14 cellular contexts compared by ENCODE assay signal in the genomic region with DNA sequence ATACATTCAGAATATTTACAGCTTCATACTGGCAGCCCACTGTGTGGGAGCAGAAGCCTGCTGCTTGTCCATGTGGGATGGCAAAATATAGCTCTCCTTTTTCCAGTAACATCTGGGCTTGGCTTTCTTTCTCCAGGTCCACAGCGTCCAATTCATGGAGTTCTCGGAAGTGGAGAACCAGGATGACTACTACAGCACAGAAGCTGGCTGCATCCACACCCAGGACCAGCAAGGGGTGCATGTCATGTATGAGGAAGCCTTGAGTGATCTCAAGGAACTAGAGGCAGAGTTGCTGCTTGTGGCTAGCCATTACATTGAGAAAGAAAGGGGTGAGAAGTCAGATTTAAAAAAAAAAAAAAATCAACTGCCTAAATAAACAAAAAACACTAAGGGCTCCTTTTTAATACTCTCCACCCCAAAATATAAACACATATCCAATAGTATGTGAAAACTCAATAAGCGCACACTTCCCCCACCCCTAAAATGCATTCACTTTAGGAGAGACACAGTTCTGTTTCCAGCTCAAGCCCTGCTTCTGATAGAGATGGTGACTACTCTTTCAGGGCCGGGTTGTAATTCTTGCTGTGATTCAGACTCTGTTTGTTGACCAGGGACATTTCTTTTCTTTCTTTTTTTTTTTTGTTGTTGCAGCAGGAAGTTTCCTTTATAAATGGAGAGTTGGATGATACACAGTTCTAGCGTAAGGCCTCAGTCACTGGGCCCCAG.
DNase-seq lines count a peak whose midpoint lies in the region; ATAC-seq, FAIRE-seq and TF ChIP-seq lines count a peak whose summit lies in the region.
"Had no signal": no experiment of that assay in that cellular context is flagged by ENCODE, and none has a peak within 500 bp of the region (broad histone marks: within the 10 kb centered on the region; RNA-seq: fewer than 3 reads in every experiment).

No MANE protein-coding gene starts in this region.

- POLR2A ChIA-PET in HepG2 (lab: Yijun Ruan, JAX) = no interaction called here
- POLR2A ChIA-PET in activated CD8-positive, alpha-beta T cell treated with anti-CD3 and anti-CD28 coated beads for 36 hours (lab: Charles Lee) = interaction anchor here (0.6 kb wide), 1 partner anchor 449 kb away, joined by 3 read pairs; no protein-coding TSS in a partner anchor

- H3K9me3 ChIP-seq in HepG2 (ENCODE audit: low read length) = no peaks in the 10 kb centered on the region
- H3K9me3 ChIP-seq in right lobe of liver = no peaks in the 10 kb centered on the region
- H3K9me3 ChIP-seq in neutrophil = no peaks in the 10 kb centered on the region

- H3K36me3 ChIP-seq in HepG2 (replicated peaks in 1 of 2; ENCODE audit: control insufficient read depth in 1 of 2, insufficient read depth in 2 of 2, low read length in 2 of 2) (no peaks in the 10 kb centered on the region), right lobe of liver (no peaks in the 10 kb centered on the region), neutrophil (no peaks in the 10 kb centered on the region)

- peak overlapping the region; percentile 93 for H3K4me2 ChIP-seq in HepG2 (ENCODE audit: low read depth, low read length)

- FAIRE-seq in HepG2 (lab: Jason Lieb, UNC) (no peak), frontal cortex (lab: Jason Lieb, UNC) (no peak)

- H3K27ac Mint-ChIP-seq in endothelial cell (ENCODE audit: unreplicated experiment) = peak overlapping the region; percentile 46
- H3K27ac Mint-ChIP-seq in activated CD8-positive, alpha-beta T cell treated with anti-CD3 and anti-CD28 coated beads for 36 hours = no peak overlapping the region
- H3K27ac Mint-ChIP-seq: IgD-negative memory B cell had no signal

- CTCF ChIA-PET in HepG2 (lab: Yijun Ruan, JAX; ENCODE audit: low intra/inter-chr PET ratio, low total read pairs) = no interaction called here
- CTCF ChIA-PET in activated CD8-positive, alpha-beta T cell treated with anti-CD3 and anti-CD28 coated beads for 36 hours (lab: Charles Lee) = interaction anchor here (0.7 kb wide), 1 partner anchor 51 kb away, joined by 3 read pairs; no protein-coding TSS in a partner anchor

- H2AFZ ChIP-seq in HepG2 (ENCODE audit: low read length) = peak overlapping the region; percentile 73

- peaks cover 3% of the 10 kb centered on the region for H3K36me3 Mint-ChIP-seq in endothelial cell (ENCODE audit: low read depth, unreplicated experiment)
- H3K36me3 Mint-ChIP-seq in activated CD8-positive, alpha-beta T cell treated with anti-CD3 and anti-CD28 coated beads for 36 hours (ENCODE audit: low read depth) = no peaks in the 10 kb centered on the region

- H3K27ac ChIP-seq in HepG2 (ENCODE audit: extremely low read length, insufficient read depth, low read length) = no peak overlapping the region
- H3K27ac ChIP-seq in right lobe of liver = no peak overlapping the region
- peak overlapping the region; percentile 70 for H3K27ac ChIP-seq in neutrophil

- no TSS peak for BruUV-seq in HepG2 (replicated peaks; lab: Mats Ljungman, UMichigan)

- H3K27me3 Mint-ChIP-seq in endothelial cell (ENCODE audit: unreplicated experiment) = peaks cover 8% of the 10 kb centered on the region
- H3K27me3 Mint-ChIP-seq in activated CD8-positive, alpha-beta T cell treated with anti-CD3 and anti-CD28 coated beads for 36 hours = no peaks in the 10 kb centered on the region
- H3K27me3 Mint-ChIP-seq: IgD-negative memory B cell had no signal

- H3K4me1 Mint-ChIP-seq in endothelial cell (ENCODE audit: unreplicated experiment) = peaks cover 48% of the 10 kb centered on the region
- peaks cover 15% of the 10 kb centered on the region for H3K4me1 Mint-ChIP-seq in activated CD8-positive, alpha-beta T cell treated with anti-CD3 and anti-CD28 coated beads for 36 hours (ENCODE audit: low read depth)

- WGBS in HepG2 (ENCODE audit: low lambda C conversion rate) = 41% methylated on average over 5 of the region's 5 CpGs
- 85% methylated on average over 5 of the region's 5 CpGs for WGBS in right lobe of liver (ENCODE audit: insufficient coverage, low coverage, low lambda C conversion rate, missing lambda C conversion rate)

- no peak overlapping the region for H3K4me3 Mint-ChIP-seq in endothelial cell (ENCODE audit: unreplicated experiment)
- no peak overlapping the region for H3K4me3 Mint-ChIP-seq in activated CD8-positive, alpha-beta T cell treated with anti-CD3 and anti-CD28 coated beads for 36 hours
- H3K4me3 Mint-ChIP-seq: IgD-negative memory B cell had no signal

- intact Hi-C loops in HepG2 (cut with micrococcal nuclease; ENCODE audit: unreplicated experiment) (loop anchor here (1.0 to 5.0 kb wide), 2 partner anchors 52 to 144 kb away; no protein-coding TSS in a partner anchor), right lobe of liver (cut with DNase I) (no loop called here)
- intact Hi-C loops in activated CD8-positive, alpha-beta T cell treated with anti-CD3 and anti-CD28 coated beads for 36 hours (cut with micrococcal nuclease) = no loop called here

- no peaks in the 10 kb centered on the region for H4K20me1 ChIP-seq in HepG2 (ENCODE audit: insufficient read depth, low read length)

- no peaks in the 10 kb centered on the region for H3K79me2 ChIP-seq in HepG2 (ENCODE audit: insufficient read depth, low read length)

- H3K4me3 ChIP-seq in HepG2 (replicated peaks in 1 of 3; ENCODE audit: insufficient read depth in 1 of 3, low read depth in 2 of 3, low read length in 3 of 3) (peak overlapping the region; percentile 30 to 67 (median 59)), right lobe of liver (no peak overlapping the region), neutrophil (ENCODE audit: low read depth in 1 of 2, low read length in 1 of 2) (peak overlapping the region in 1 of 2 experiments; percentile 19)

- ATAC-seq in HepG2 (peak; percentile 36), right lobe of liver (no peak)
- ATAC-seq in activated CD8-positive, alpha-beta T cell treated with anti-CD3 and anti-CD28 coated beads for 36 hours = no peak
- ATAC-seq: left lobe of liver, Panc1 had no signal

- no peaks in the 10 kb centered on the region for H3K9me3 Mint-ChIP-seq in endothelial cell (ENCODE audit: unreplicated experiment)
- H3K9me3 Mint-ChIP-seq in activated CD8-positive, alpha-beta T cell treated with anti-CD3 and anti-CD28 coated beads for 36 hours = no peaks in the 10 kb centered on the region

- TF ChIP-seq RAD21 in HepG2 (CRISPR knock-in tag; IDR thresholded peaks at IDR 0.05) = no peak

- in situ Hi-C loops in HepG2 (cut with HindIII; ENCODE audit: extremely low pct_ligation_motif_present, low pct_unique_long_range_greater_than_20kb) = no loop called here

- H3K9ac ChIP-seq in HepG2 (ENCODE audit: insufficient read depth, low read depth, low read length) = peak overlapping the region; percentile 66

- TF ChIP-seq POLR2A in HepG2 (IDR thresholded peaks at IDR 0.05; ENCODE audit: insufficient read depth in 1 of 2, low read depth in 2 of 2, low read length in 2 of 2) (no peak), right lobe of liver (IDR thresholded peaks at IDR 0.05) (no peak)

- no peak for TF ChIP-seq CTCF in HepG2 (CRISPR knock-in tag; IDR thresholded peaks at IDR 0.05)
- no peak for TF ChIP-seq CTCF in right lobe of liver (IDR thresholded peaks at IDR 0.05)
- TF ChIP-seq CTCF in endothelial cell (IDR thresholded peaks at IDR 0.05; ENCODE audit: unreplicated experiment) = no peak
- no peak for TF ChIP-seq CTCF in neutrophil (IDR thresholded peaks at IDR 0.05)
- TF ChIP-seq CTCF in activated CD8-positive, alpha-beta T cell treated with anti-CD3 and anti-CD28 coated beads for 36 hours (IDR thresholded peaks at IDR 0.05) = no peak

- H3K4me1 ChIP-seq in HepG2 (ENCODE audit: insufficient read depth, low read length) = peaks cover 48% of the 10 kb centered on the region
- no peaks in the 10 kb centered on the region for H3K4me1 ChIP-seq in right lobe of liver
- peaks cover 67 to 78% of the 10 kb centered on the region in 2 experiments for H3K4me1 ChIP-seq in neutrophil (ENCODE audit: control insufficient read depth in 1 of 2, insufficient read depth in 1 of 2, low read depth in 1 of 2, low read length in 1 of 2)

- H3K27me3 ChIP-seq in HepG2 (ENCODE audit: control insufficient read depth in 1 of 2, insufficient read depth in 2 of 2, low read length in 2 of 2) (no peaks in the 10 kb centered on the region), right lobe of liver (no peaks in the 10 kb centered on the region), neutrophil (no peaks in the 10 kb centered on the region)

- DNase-seq in HepG2 (ENCODE audit: low spot score) = no peak
- no peak for DNase-seq in right lobe of liver
- DNase-seq in endothelial cell (ENCODE audit: low spot score) = no peak
- no peak for DNase-seq in activated gamma-delta T cell (lab: John Stamatoyannopoulos, UW)
- DNase-seq in activated CD8-positive, alpha-beta T cell treated with anti-CD3 and anti-CD28 coated beads for 36 hours = no peak
- no peak for DNase-seq in frontal cortex (ENCODE audit: low spot score in 2 of 2)
- DNase-seq in activated effector memory CD4-positive, alpha-beta T cell treated with anti-CD3 and anti-CD28 coated beads, Interleukin-2, amount 50 U/mL, for 16 hours = no peak
- DNase-seq: cerebellar nuclear complex, EL, NCI-H2171 treated with DMSO at 0.1 percent for 48 hours had no signal

- TF ChIP-seq EP300 in HepG2 (IDR thresholded peaks at IDR 0.05; ENCODE audit: low read depth in 2 of 2, low read length in 2 of 2) = no peak
- no peak for TF ChIP-seq EP300 in HepG2 (CRISPR knock-in tag; IDR thresholded peaks at IDR 0.05; ENCODE audit: borderline replicate concordance)

TF ChIP-seq in HepG2, 621 proteins besides CTCF, POLR2A, EP300 and RAD21 (continues in another document):
- TF ChIP-seq SATB2 (CRISPR knock-in tag; IDR thresholded peaks at IDR 0.05) (no peak), MIXL1 (CRISPR knock-in tag; IDR thresholded peaks at IDR 0.05) (no peak), GPN1 (CRISPR knock-in tag; IDR thresholded peaks at IDR 0.05; ENCODE audit: borderline replicate concordance) (no peak), PRPF4 (IDR thresholded peaks at IDR 0.05; ENCODE audit: low read depth, low read length, poor library complexity, severe bottlenecking) (no peak)

Comparison
In these comparisons a context has a peak if more than half of its experiments do, and no peak if none do; other contexts are left out.
1. H3K4me3 ChIP-seq: peak in HepG2 (3 of 3); none in right lobe of liver (0 of 3).